ENCODE assay signal across 10 cellular contexts in the genomic region with DNA sequence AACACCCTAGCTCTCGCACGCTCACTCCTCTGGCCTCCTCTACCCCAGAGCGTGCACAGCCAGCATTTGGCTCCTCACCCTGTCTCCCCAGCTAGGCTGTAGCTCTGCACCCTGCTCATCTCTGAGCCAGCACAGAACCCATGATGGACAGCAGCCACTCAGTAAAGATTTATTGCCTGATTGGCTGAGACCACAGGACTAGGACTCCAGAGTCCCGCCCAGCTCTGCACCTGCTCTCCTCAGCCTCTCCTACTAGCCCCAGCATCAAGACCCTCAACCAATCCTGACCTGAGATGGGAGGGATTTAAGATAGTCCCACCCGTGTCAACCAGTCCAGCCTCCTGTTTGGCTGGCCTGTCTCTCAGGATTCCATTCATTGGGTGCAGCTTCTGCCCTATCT. TPM values are rescaled to one million over a fixed set of nuclear protein-coding genes. Genes with fewer than 3 reads are reported as not detected.
DNase-seq lines count a peak whose midpoint lies in the region; ATAC-seq, FAIRE-seq and TF ChIP-seq lines count a peak whose summit lies in the region.
"Had no signal": no experiment of that assay in that cellular context is flagged by ENCODE, and none has a peak within 500 bp of the region (broad histone marks: within the 10 kb centered on the region; RNA-seq: fewer than 3 reads in every experiment).

No MANE protein-coding gene starts in this region.

- peaks cover 0 to under 1% of the 10 kb centered on the region in 2 donors for H3K27me3 ChIP-seq in small intestine (ENCODE audit: control insufficient read depth in 2 of 2, insufficient read depth in 2 of 2, low read length in 2 of 2)
- no peaks in the 10 kb centered on the region for H3K27me3 ChIP-seq in vagina

- no peaks in the 10 kb centered on the region for H3K4me1 Mint-ChIP-seq in progenitor cell of endocrine pancreas (ENCODE audit: low read depth)

- intact Hi-C loops in vagina (cut with DNase I) = no loop called here

- H3K27me3 Mint-ChIP-seq in progenitor cell of endocrine pancreas = peaks cover 21% of the 10 kb centered on the region

- no peaks in the 10 kb centered on the region for H3K9me3 Mint-ChIP-seq in progenitor cell of endocrine pancreas (ENCODE audit: low read depth)

- no peak for FAIRE-seq in small intestine (lab: Jason Lieb, UNC)

- H3K27ac ChIP-seq in small intestine (ENCODE audit: low read depth in 1 of 2, low read length in 1 of 2) (no peak overlapping the region), vagina (no peak overlapping the region)

- no peak overlapping the region for H3K27ac Mint-ChIP-seq in progenitor cell of endocrine pancreas
- H3K27ac Mint-ChIP-seq: activated naive CD8-positive, alpha-beta T cell had no signal

- TF ChIP-seq POLR2A in vagina (IDR thresholded peaks at IDR 0.05) = no peak

- no peak for ATAC-seq in GM21723 (IDR thresholded peaks at IDR 0.05; ENCODE audit: unreplicated experiment)

- no peak for TF ChIP-seq CTCF in vagina (IDR thresholded peaks at IDR 0.05)
- no peak for TF ChIP-seq CTCF in progenitor cell of endocrine pancreas (IDR thresholded peaks at IDR 0.05; ENCODE audit: unreplicated experiment)

- peak; percentile 13 for DNase-seq in NCI-H345 (lab: John Stamatoyannopoulos, UW)
- DNase-seq in NCI-H345 treated with DMSO at 0.1 percent for 48 hours (lab: John Stamatoyannopoulos, UW; ENCODE audit: unreplicated experiment) = no peak
- peak; percentile 7 for DNase-seq in NCI-H69 (lab: John Stamatoyannopoulos, UW)
- peak; percentile 69 for DNase-seq in globus pallidus (ENCODE audit: low spot score)
- peak; percentile 29 for DNase-seq in small intestine
- no peak for DNase-seq in vagina (ENCODE audit: extremely low spot score in 2 of 2)
- no peak for DNase-seq in progenitor cell of endocrine pancreas (ENCODE audit: low spot score, unreplicated experiment)

- no peak overlapping the region for H3K4me3 Mint-ChIP-seq in progenitor cell of endocrine pancreas (ENCODE audit: low read depth)
- H3K4me3 Mint-ChIP-seq: activated naive CD8-positive, alpha-beta T cell had no signal

- H3K4me3 ChIP-seq in small intestine (ENCODE audit: low read depth in 1 of 2, low read length in 2 of 2) (no peak overlapping the region), vagina (no peak overlapping the region)

- no peaks in the 10 kb centered on the region for H3K9me3 ChIP-seq in small intestine (ENCODE audit: control insufficient read depth, low read depth)
- no peaks in the 10 kb centered on the region for H3K9me3 ChIP-seq in vagina

- no peaks in the 10 kb centered on the region for H3K36me3 ChIP-seq in small intestine (ENCODE audit: control insufficient read depth in 2 of 2, insufficient read depth in 2 of 2, low read length in 2 of 2)
- H3K36me3 ChIP-seq in vagina = no peaks in the 10 kb centered on the region

- H3K4me1 ChIP-seq in small intestine (ENCODE audit: control insufficient read depth in 2 of 2, insufficient read depth in 1 of 2, low read depth in 1 of 2, low read length in 1 of 2) = no peaks in the 10 kb centered on the region
- H3K4me1 ChIP-seq in vagina = no peaks in the 10 kb centered on the region

- 52 to 60% (median 57%) methylated on average over 5 of the region's 5 CpGs for WGBS in small intestine, 3 donors

- H3K36me3 Mint-ChIP-seq in progenitor cell of endocrine pancreas (ENCODE audit: insufficient read depth) = no peaks in the 10 kb centered on the region
- H3K36me3 Mint-ChIP-seq: activated naive CD8-positive, alpha-beta T cell had no signal

RNA-seq across cellular contexts. Expression of a gene that starts 9.3 kb away (rescaled TPM):
- 100 to 1,000 TPM in 2 of 3 donors, 10 to 100 TPM in 1; 33.5 to 255 (median 119) TPM for polyA plus RNA-seq in small intestine
- total RNA-seq in vagina (287 TPM), progenitor cell of endocrine pancreas (not detected in 2 replicates)
- total RNA-seq: T-helper 1 cell treated with Interleukin-12 subunit alpha and Interleukin-12 subunit beta and Interleukin-4 antibody, amounts not matched to agents 30 ng/mL and 1 ng/mL, for 36 hours had no signal

RNA-seq across cellular contexts. Expression of a gene that starts 18.9 kb away (rescaled TPM):
- 100 to 1,000 TPM in 1 of 3 donors, 10 to 100 TPM in 2; 17.7 to 181 (median 81.6) TPM for polyA plus RNA-seq in small intestine
- total RNA-seq in vagina (128 TPM), progenitor cell of endocrine pancreas (not detected in 2 replicates)
- total RNA-seq: T-helper 1 cell treated with Interleukin-12 subunit alpha and Interleukin-12 subunit beta and Interleukin-4 antibody, amounts not matched to agents 30 ng/mL and 1 ng/mL, for 36 hours had no signal

RNA-seq across cellular contexts. Expression of a gene that starts 25.9 kb away (rescaled TPM):
- 100 to 1,000 TPM in 2 of 3 donors, 10 to 100 TPM in 1; 25.7 to 215 (median 128) TPM for polyA plus RNA-seq in small intestine
- total RNA-seq in vagina = 95.8 TPM
- total RNA-seq in progenitor cell of endocrine pancreas = not detected in 2 replicates
- total RNA-seq: T-helper 1 cell treated with Interleukin-12 subunit alpha and Interleukin-12 subunit beta and Interleukin-4 antibody, amounts not matched to agents 30 ng/mL and 1 ng/mL, for 36 hours had no signal

RNA-seq across cellular contexts. Expression of a gene that starts 48.3 kb away (rescaled TPM):
- 10 to 100 TPM in 1 of 3 donors, 1 to 10 TPM in 2; 1.1 to 52.5 (median 1.1) TPM for polyA plus RNA-seq in small intestine
- total RNA-seq in vagina = 3.9 TPM
- 64.2 and 69.4 TPM in 2 replicates for total RNA-seq in progenitor cell of endocrine pancreas
- total RNA-seq: T-helper 1 cell treated with Interleukin-12 subunit alpha and Interleukin-12 subunit beta and Interleukin-4 antibody, amounts not matched to agents 30 ng/mL and 1 ng/mL, for 36 hours had no signal

Comparison
In these comparisons a context has a peak if more than half of its experiments do, and no peak if none do; other contexts are left out.
1. DNase-seq: peak in NCI-H345 (single experiment), NCI-H69 (single experiment), globus pallidus (single experiment) and small intestine (single experiment); none in NCI-H345 treated with DMSO at 0.1 percent for 48 hours (single experiment), vagina (0 of 2) and progenitor cell of endocrine pancreas (single experiment).
2. RNA of a gene that starts 9.3 kb away (total RNA-seq): 287 TPM in vagina (single experiment); not detected in progenitor cell of endocrine pancreas; every median in the first group is over 100 times any median in the second.
3. RNA of a gene that starts 18.9 kb away (total RNA-seq): 128 TPM in vagina (single experiment); not detected in progenitor cell of endocrine pancreas; every median in the first group is over 100 times any median in the second.
4. RNA of a gene that starts 25.9 kb away (total RNA-seq): 95.8 TPM in vagina (single experiment); not detected in progenitor cell of endocrine pancreas; every median in the first group is over 10 times any median in the second.